ENCODE assay signal across 2 cellular contexts in the genomic region with DNA sequence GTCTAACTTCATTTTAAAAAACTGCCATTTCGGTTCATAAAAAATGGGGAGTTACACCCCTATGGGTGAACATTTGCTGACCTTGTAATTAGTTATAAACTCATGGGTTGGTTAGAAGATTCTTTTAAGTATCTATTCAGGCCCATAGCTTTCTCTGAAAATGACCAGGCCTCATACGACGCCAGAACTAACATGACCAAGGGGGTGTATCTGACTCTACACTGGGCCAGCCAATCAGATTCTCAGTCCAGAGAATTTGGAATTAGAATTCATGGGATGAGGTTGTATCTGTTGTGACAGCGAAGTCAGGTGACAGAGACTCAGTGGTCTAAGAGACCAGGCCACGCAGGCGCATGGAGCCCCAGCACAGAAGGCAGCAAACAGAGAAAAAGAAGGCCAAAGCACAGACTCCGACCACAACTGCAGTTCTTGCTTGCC.
TF ChIP-seq lines count a peak whose summit lies in the region.

No MANE protein-coding gene starts in this region.

TF ChIP-seq in HepG2, 621 proteins besides CTCF, POLR2A, EP300 and RAD21:
- TF ChIP-seq, protein P1, sequence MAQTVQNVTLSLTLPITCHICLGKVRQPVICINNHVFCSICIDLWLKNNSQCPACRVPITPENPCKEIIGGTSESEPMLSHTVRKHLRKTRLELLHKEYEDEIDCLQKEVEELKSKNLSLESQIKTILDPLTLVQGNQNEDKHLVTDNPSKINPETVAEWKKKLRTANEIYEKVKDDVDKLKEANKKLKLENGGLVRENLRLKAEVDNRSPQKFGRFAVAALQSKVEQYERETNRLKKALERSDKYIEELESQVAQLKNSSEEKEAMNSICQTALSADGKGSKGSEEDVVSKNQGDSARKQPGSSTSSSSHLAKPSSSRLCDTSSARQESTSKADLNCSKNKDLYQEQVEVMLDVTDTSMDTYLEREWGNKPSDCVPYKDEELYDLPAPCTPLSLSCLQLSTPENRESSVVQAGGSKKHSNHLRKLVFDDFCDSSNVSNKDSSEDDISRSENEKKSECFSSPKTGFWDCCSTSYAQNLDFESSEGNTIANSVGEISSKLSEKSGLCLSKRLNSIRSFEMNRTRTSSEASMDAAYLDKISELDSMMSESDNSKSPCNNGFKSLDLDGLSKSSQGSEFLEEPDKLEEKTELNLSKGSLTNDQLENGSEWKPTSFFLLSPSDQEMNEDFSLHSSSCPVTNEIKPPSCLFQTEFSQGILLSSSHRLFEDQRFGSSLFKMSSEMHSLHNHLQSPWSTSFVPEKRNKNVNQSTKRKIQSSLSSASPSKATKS (CRISPR knock-in tag; IDR thresholded peaks at IDR 0.05): no peak
- peak; percentile 59; the same call in 1 of the 2 replicates for TF ChIP-seq MAFF (IDR thresholded peaks at IDR 0.05; ENCODE audit: low read depth, low read length)
- TF ChIP-seq POLR2AphosphoS5 (IDR thresholded peaks at IDR 0.05; ENCODE audit: low read depth, low read length): no peak
- TF ChIP-seq ZNF567 (CRISPR knock-in tag; IDR thresholded peaks at IDR 0.05; ENCODE audit: borderline replicate concordance): no peak
- TF ChIP-seq MAFK (conservative IDR thresholded peaks at IDR 0.05 in 1 of 2, IDR thresholded peaks at IDR 0.05 in 1 of 2; ENCODE audit: low read length in 2 of 2): peak; percentile 48 to 62
- TF ChIP-seq, protein P2, sequence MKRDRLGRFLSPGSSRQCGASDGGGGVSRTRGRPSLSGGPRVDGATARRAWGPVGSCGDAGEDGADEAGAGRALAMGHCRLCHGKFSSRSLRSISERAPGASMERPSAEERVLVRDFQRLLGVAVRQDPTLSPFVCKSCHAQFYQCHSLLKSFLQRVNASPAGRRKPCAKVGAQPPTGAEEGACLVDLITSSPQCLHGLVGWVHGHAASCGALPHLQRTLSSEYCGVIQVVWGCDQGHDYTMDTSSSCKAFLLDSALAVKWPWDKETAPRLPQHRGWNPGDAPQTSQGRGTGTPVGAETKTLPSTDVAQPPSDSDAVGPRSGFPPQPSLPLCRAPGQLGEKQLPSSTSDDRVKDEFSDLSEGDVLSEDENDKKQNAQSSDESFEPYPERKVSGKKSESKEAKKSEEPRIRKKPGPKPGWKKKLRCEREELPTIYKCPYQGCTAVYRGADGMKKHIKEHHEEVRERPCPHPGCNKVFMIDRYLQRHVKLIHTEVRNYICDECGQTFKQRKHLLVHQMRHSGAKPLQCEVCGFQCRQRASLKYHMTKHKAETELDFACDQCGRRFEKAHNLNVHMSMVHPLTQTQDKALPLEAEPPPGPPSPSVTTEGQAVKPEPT (CRISPR knock-in tag; IDR thresholded peaks at IDR 0.05; ENCODE audit: low read depth): no peak

TF ChIP-seq in K562, 482 proteins besides CTCF, POLR2A, EP300 and RAD21:
- TF ChIP-seq ZC3H8 (IDR thresholded peaks at IDR 0.05): no peak
- no peak for TF ChIP-seq RBM14 (IDR thresholded peaks at IDR 0.05; ENCODE audit: borderline replicate concordance, insufficient read depth, low read depth, low read length)
- peak; percentile 10; the same call in 1 of the 2 replicates for TF ChIP-seq RAD51 (IDR thresholded peaks at IDR 0.05; ENCODE audit: borderline replicate concordance, low read depth)
- TF ChIP-seq NFYB (IDR thresholded peaks at IDR 0.05; ENCODE audit: extremely low read depth, insufficient read length): peak; percentile 13
- TF ChIP-seq ZNF444 (CRISPR knock-in tag; IDR thresholded peaks at IDR 0.05): no peak
- TF ChIP-seq, protein P3, sequence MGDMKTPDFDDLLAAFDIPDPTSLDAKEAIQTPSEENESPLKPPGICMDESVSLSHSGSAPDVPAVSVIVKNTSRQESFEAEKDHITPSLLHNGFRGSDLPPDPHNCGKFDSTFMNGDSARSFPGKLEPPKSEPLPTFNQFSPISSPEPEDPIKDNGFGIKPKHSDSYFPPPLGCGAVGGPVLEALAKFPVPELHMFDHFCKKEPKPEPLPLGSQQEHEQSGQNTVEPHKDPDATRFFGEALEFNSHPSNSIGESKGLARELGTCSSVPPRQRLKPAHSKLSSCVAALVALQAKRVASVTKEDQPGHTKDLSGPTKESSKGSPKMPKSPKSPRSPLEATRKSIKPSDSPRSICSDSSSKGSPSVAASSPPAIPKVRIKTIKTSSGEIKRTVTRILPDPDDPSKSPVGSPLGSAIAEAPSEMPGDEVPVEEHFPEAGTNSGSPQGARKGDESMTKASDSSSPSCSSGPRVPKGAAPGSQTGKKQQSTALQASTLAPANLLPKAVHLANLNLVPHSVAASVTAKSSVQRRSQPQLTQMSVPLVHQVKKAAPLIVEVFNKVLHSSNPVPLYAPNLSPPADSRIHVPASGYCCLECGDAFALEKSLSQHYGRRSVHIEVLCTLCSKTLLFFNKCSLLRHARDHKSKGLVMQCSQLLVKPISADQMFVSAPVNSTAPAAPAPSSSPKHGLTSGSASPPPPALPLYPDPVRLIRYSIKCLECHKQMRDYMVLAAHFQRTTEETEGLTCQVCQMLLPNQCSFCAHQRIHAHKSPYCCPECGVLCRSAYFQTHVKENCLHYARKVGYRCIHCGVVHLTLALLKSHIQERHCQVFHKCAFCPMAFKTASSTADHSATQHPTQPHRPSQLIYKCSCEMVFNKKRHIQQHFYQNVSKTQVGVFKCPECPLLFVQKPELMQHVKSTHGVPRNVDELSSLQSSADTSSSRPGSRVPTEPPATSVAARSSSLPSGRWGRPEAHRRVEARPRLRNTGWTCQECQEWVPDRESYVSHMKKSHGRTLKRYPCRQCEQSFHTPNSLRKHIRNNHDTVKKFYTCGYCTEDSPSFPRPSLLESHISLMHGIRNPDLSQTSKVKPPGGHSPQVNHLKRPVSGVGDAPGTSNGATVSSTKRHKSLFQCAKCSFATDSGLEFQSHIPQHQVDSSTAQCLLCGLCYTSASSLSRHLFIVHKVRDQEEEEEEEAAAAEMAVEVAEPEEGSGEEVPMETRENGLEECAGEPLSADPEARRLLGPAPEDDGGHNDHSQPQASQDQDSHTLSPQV (IDR thresholded peaks at IDR 0.05): peak; percentile 55; the same call in 1 of the 2 replicates
- no peak for TF ChIP-seq FOXM1 (IDR thresholded peaks at IDR 0.05; ENCODE audit: low read depth)
- no peak for TF ChIP-seq FOXM1 (CRISPR knock-in tag; IDR thresholded peaks at IDR 0.05; ENCODE audit: low read depth)
- peak; percentile 78 to 82 for TF ChIP-seq NRF1 (conservative IDR thresholded peaks at IDR 0.05 in 1 of 2, IDR thresholded peaks at IDR 0.05 in 1 of 2)
- no peak for TF ChIP-seq ARID1B (IDR thresholded peaks at IDR 0.05)
- no peak for TF ChIP-seq ZNF143 (CRISPR knock-in tag; IDR thresholded peaks at IDR 0.05)
- TF ChIP-seq MAFF (IDR thresholded peaks at IDR 0.05; ENCODE audit: low read length): peak; percentile 60; the same call in 1 of the 2 replicates
- no peak for TF ChIP-seq HMGN3 (IDR thresholded peaks at IDR 0.05; ENCODE audit: borderline replicate concordance, extremely low read depth, insufficient read length, low read depth, low read length)
- peak; percentile 63; the same call in 1 of the 2 replicates for TF ChIP-seq MAFK (IDR thresholded peaks at IDR 0.05; ENCODE audit: low read length)
- TF ChIP-seq LEF1 (IDR thresholded peaks at IDR 0.05): 0 out of 2 replicates have a peak, but pooled peaks have one; percentile 2
- TF ChIP-seq KAT7 (CRISPR knock-in tag; IDR thresholded peaks at IDR 0.05; ENCODE audit: borderline replicate concordance): 0 out of 2 replicates have a peak, but pooled peaks have one; percentile 28
- TF ChIP-seq ZNF232 (CRISPR knock-in tag; IDR thresholded peaks at IDR 0.05): no peak
- TF ChIP-seq DMBX1 (CRISPR knock-in tag; IDR thresholded peaks at IDR 0.05; ENCODE audit: borderline replicate concordance): no peak
- TF ChIP-seq, protein P4, sequence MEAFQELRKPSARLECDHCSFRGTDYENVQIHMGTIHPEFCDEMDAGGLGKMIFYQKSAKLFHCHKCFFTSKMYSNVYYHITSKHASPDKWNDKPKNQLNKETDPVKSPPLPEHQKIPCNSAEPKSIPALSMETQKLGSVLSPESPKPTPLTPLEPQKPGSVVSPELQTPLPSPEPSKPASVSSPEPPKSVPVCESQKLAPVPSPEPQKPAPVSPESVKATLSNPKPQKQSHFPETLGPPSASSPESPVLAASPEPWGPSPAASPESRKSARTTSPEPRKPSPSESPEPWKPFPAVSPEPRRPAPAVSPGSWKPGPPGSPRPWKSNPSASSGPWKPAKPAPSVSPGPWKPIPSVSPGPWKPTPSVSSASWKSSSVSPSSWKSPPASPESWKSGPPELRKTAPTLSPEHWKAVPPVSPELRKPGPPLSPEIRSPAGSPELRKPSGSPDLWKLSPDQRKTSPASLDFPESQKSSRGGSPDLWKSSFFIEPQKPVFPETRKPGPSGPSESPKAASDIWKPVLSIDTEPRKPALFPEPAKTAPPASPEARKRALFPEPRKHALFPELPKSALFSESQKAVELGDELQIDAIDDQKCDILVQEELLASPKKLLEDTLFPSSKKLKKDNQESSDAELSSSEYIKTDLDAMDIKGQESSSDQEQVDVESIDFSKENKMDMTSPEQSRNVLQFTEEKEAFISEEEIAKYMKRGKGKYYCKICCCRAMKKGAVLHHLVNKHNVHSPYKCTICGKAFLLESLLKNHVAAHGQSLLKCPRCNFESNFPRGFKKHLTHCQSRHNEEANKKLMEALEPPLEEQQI (IDR thresholded peaks at IDR 0.05): peak; percentile 39; the same call in 1 of the 2 replicates
- peak; percentile 90 for TF ChIP-seq ZNF316 (IDR thresholded peaks at IDR 0.05)
- TF ChIP-seq L3MBTL2 (IDR thresholded peaks at IDR 0.05): 0 out of 2 replicates have a peak, but pooled peaks have one; percentile 19
- TF ChIP-seq MAFG (tag; conservative IDR thresholded peaks at IDR 0.05): peak; percentile 51
- TF ChIP-seq ZFX (CRISPR knock-in tag; IDR thresholded peaks at IDR 0.05): peak; percentile 54; the same call in 1 of the 2 replicates
- TF ChIP-seq ZKSCAN8 (CRISPR knock-in tag; IDR thresholded peaks at IDR 0.05): 0 out of 2 replicates have a peak, but pooled peaks have one; percentile 13
- TF ChIP-seq C11orf30 (IDR thresholded peaks at IDR 0.05; ENCODE audit: low read depth): peak; percentile 77
TF ChIP-seq in K562: peak in this region for 15.
